ENCODE assay signal across 1 cellular context in the genomic region with DNA sequence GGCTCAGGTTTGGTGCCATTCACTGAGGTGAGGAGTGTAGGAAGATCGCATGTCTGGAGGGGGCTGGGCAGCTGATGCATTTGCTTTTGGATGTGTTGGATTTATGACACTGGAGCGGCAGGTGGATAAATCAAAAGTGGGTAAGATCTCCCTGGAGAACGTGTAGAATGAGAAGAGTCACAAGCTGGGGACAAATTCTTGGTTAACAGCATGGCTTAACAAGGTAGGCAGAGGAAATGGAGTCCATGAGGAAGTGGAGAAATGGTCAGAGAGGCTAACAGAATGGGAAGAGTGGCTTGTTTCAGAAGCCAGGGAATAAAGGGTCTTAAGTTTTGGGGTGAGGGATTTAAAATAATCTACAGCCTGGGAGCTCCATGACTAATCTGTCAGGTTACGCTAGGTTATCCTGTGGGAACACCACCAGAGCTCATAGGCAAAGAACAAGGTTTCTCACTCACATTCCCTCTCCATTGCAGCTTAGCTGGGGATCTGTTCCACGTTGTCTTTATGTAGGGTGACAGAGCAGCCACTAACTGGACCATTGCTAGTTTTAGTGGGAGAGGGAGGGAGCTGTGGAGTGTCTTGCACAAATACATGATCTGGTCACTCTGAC.
TF ChIP-seq lines count a peak whose summit lies in the region.

No MANE protein-coding gene starts in this region.

TF ChIP-seq in H1, 55 proteins besides CTCF, POLR2A, EP300 and RAD21:
- TF ChIP-seq CEBPB (IDR thresholded peaks at IDR 0.05; ENCODE audit: low read depth, low read length) (no peak), YY1 (IDR thresholded peaks at IDR 0.05; ENCODE audit: low read depth, low read length) (no peak), POLR2AphosphoS5 (IDR thresholded peaks at IDR 0.05; ENCODE audit: low read depth, low read length) (no peak; the same call in 1 of the 2 replicates), SRF (IDR thresholded peaks at IDR 0.05; ENCODE audit: low read depth, low read length) (no peak), SIRT6 (IDR thresholded peaks at IDR 0.05; ENCODE audit: low read length) (no peak), EGR1 (IDR thresholded peaks at IDR 0.05; ENCODE audit: borderline replicate concordance, low read depth, low read length) (no peak), PHF8 (conservative IDR thresholded peaks at IDR 0.05; ENCODE audit: low read depth, low read length) (no peak), JUND (IDR thresholded peaks at IDR 0.05; ENCODE audit: low read length) (no peak), JUN (IDR thresholded peaks at IDR 0.05; ENCODE audit: low read depth, low read length) (no peak), TAF1 (IDR thresholded peaks at IDR 0.05; ENCODE audit: low read depth, low read length) (no peak), BCL11A (IDR thresholded peaks at IDR 0.05; ENCODE audit: low read depth in 2 of 2, low read length in 2 of 2) (no peak), NANOG (IDR thresholded peaks at IDR 0.05; ENCODE audit: insufficient read depth, low read depth, low read length, poor library complexity, severe bottlenecking) (no peak), RFX5 (IDR thresholded peaks at IDR 0.05; ENCODE audit: borderline replicate concordance, low read depth, low read length) (no peak), GTF2F1 (IDR thresholded peaks at IDR 0.05; ENCODE audit: borderline replicate concordance, low read depth, low read length) (no peak), TBP (IDR thresholded peaks at IDR 0.05; ENCODE audit: low read depth, low read length) (no peak), GABPA (IDR thresholded peaks at IDR 0.05; ENCODE audit: borderline replicate concordance, insufficient read depth, low read length) (no peak)
- TF ChIP-seq, protein P1, sequence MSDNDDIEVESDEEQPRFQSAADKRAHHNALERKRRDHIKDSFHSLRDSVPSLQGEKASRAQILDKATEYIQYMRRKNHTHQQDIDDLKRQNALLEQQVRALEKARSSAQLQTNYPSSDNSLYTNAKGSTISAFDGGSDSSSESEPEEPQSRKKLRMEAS (IDR thresholded peaks at IDR 0.05): no peak
- TF ChIP-seq, protein P2, sequence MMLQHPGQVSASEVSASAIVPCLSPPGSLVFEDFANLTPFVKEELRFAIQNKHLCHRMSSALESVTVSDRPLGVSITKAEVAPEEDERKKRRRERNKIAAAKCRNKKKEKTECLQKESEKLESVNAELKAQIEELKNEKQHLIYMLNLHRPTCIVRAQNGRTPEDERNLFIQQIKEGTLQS (IDR thresholded peaks at IDR 0.05; ENCODE audit: insufficient read depth, low read depth, low read length): no peak
TF ChIP-seq in H1: peak in this region for 0.
